20 cellular contexts compared by ENCODE assay signal in the genomic region with DNA sequence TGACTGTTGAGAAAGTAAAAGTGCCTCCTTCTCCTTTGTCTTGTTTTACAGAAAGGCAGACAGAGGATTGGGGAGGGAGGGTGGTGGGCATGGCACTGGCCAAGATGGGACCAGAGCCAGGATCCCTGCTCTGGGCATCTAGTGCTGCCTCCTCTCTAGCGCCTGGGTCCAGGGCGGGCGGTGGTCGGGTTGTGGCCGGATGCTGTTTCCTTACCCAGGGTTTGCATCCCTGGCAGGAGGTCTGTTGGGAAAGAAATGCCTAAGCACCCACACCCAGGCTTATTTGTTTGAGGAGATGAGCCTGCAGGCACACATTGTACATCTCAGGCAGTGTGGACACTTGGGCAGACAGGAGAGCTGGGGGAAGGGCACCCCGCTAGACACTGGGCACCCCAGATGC.
DNase-seq lines count a peak whose midpoint lies in the region; ATAC-seq, FAIRE-seq and TF ChIP-seq lines count a peak whose summit lies in the region.
"Had no signal": no experiment of that assay in that cellular context is flagged by ENCODE, and none has a peak within 500 bp of the region (broad histone marks: within the 10 kb centered on the region; RNA-seq: fewer than 3 reads in every experiment).

No MANE protein-coding gene starts in this region.

- no peaks in the 10 kb centered on the region for H3K9me3 ChIP-seq in GM12878 (replicated peaks; ENCODE audit: control insufficient read depth, insufficient read depth, low read length)
- H3K9me3 ChIP-seq: A549 had no signal

- intact Hi-C loops in natural killer cell (cut with micrococcal nuclease) (no loop called here), GM12878 (cut with micrococcal nuclease; ENCODE audit: unreplicated experiment) (no loop called here), head of caudate nucleus (cut with DNase I) (no loop called here)

- H3K18ac ChIP-seq in mesendoderm (ENCODE audit: low read length): no peak overlapping the region

- no peaks in the 10 kb centered on the region for H3K4me1 ChIP-seq in GM12878 (ENCODE audit: control insufficient read depth, insufficient read depth, low read length)
- H3K4me1 ChIP-seq in mesendoderm (ENCODE audit: control insufficient read depth, low read depth, low read length): no peaks in the 10 kb centered on the region
- H3K4me1 ChIP-seq: A549 had no signal

- no peak overlapping the region for H3K27ac ChIP-seq in GM12878 (ENCODE audit: control insufficient read depth, insufficient read depth)
- no peak overlapping the region for H3K27ac ChIP-seq in mesendoderm (ENCODE audit: low read depth, low read length)
- H3K27ac ChIP-seq: 22Rv1, A549 had no signal

- peak overlapping the region in 1 of 2 donors; percentile 31 for H3K27ac Mint-ChIP-seq in natural killer cell treated with Interleukin-12 subunit alpha and Interleukin-12 subunit beta and Interleukin-15 and Interleukin-18, amount 100 ng/mL, for 72 hours
- H3K27ac Mint-ChIP-seq in natural killer cell: peak overlapping the region in 1 of 2 donors; percentile 45
- H3K27ac Mint-ChIP-seq: CD8-positive, alpha-beta T cell had no signal

- POLR2A ChIA-PET in GM12878 (lab: Charles Lee): no interaction called here

- H2BK15ac ChIP-seq in mesendoderm (replicated peaks; ENCODE audit: low read depth): no peak overlapping the region

- TF ChIP-seq EP300 in GM12878 (IDR thresholded peaks at IDR 0.05; ENCODE audit: borderline replicate concordance in 1 of 2, control insufficient read depth in 1 of 2, low read depth in 2 of 2, low read length in 2 of 2): no peak

- H3K27me3 ChIP-seq in GM12878 (replicated peaks in 1 of 2; ENCODE audit: control insufficient read depth in 2 of 2, insufficient read depth in 2 of 2, low read length in 1 of 2) (no peaks in the 10 kb centered on the region), mesendoderm (ENCODE audit: insufficient read depth, low read length, poor library complexity) (no peaks in the 10 kb centered on the region)

- H2BK120ac ChIP-seq in mesendoderm (ENCODE audit: low read depth, low read length): no peak overlapping the region

- H3K4me3 Mint-ChIP-seq in natural killer cell treated with Interleukin-12 subunit alpha and Interleukin-12 subunit beta and Interleukin-15 and Interleukin-18, amount 100 ng/mL, for 72 hours: no peak overlapping the region
- H3K4me3 Mint-ChIP-seq in natural killer cell: no peak overlapping the region
- H3K4me3 Mint-ChIP-seq: CD8-positive, alpha-beta T cell; H9 had no signal

- peak overlapping the region; percentile 47 for H3K56ac ChIP-seq in mesendoderm (ENCODE audit: low read length)

- SMC1A ChIA-PET in GM12878 (lab: Charles Lee; ENCODE audit: uncharacterized antibody, unreplicated experiment): interaction anchor here (0.6 to 3.5 kb wide), 4 partner anchors 8 to 67 kb away, joined by 3 to 14 read pairs (median 6); no protein-coding TSS in a partner anchor

- no peak for DNase-seq in natural killer cell treated with Interleukin-12 subunit alpha and Interleukin-12 subunit beta and Interleukin-15 and Interleukin-18, amount 100 ng/mL, for 72 hours (ENCODE audit: low spot score)
- DNase-seq in natural killer cell: no peak
- no peak for DNase-seq in GM12878 (ENCODE audit: low read depth, low spot score)
- no peak for DNase-seq in mesendoderm
- no peak for DNase-seq in activated CD4-positive, alpha-beta T cell treated with anti-CD3 and anti-CD28 coated beads for 4 hours
- no peak for DNase-seq in SKM-1 (lab: John Stamatoyannopoulos, UW; ENCODE audit: unreplicated experiment)
- no peak for DNase-seq in head of caudate nucleus
- no peak for DNase-seq in NOMO-1 (lab: John Stamatoyannopoulos, UW; ENCODE audit: unreplicated experiment in 2 of 2)
- DNase-seq: AML-193; CD8-positive, alpha-beta T cell; COR-L47; H9; IMR-90 had no signal

- H3K36me3 ChIP-seq in GM12878 (ENCODE audit: control insufficient read depth in 2 of 2, insufficient read depth in 2 of 2, low read length in 1 of 2) (no peaks in the 10 kb centered on the region), mesendoderm (ENCODE audit: control insufficient read depth, insufficient read depth, low read length) (no peaks in the 10 kb centered on the region)

- no peak overlapping the region for H3K9ac ChIP-seq in GM12878 (ENCODE audit: control insufficient read depth, insufficient read depth, low read length)
- H3K9ac ChIP-seq in mesendoderm (ENCODE audit: low read length): no peak overlapping the region

- H4K8ac ChIP-seq in mesendoderm (ENCODE audit: low read depth, low read length): no peak overlapping the region

- H3K9me3 Mint-ChIP-seq in natural killer cell treated with Interleukin-12 subunit alpha and Interleukin-12 subunit beta and Interleukin-15 and Interleukin-18, amount 100 ng/mL, for 72 hours: no peaks in the 10 kb centered on the region
- no peaks in the 10 kb centered on the region for H3K9me3 Mint-ChIP-seq in natural killer cell
- H3K9me3 Mint-ChIP-seq: CD8-positive, alpha-beta T cell; H9 had no signal

- CTCF ChIA-PET in GM12878 (lab: Yijun Ruan, JAX): interaction anchor here (0.6 to 3.3 kb wide), 4 partner anchors 11 to 65 kb away, joined by 3 to 19 read pairs (median 5); no protein-coding TSS in a partner anchor

- peak overlapping the region; percentile 29 for H2BK5ac ChIP-seq in mesendoderm (ENCODE audit: low read length)

- no peaks in the 10 kb centered on the region for H3K79me1 ChIP-seq in mesendoderm (ENCODE audit: low read length)

- no peak overlapping the region for H2AFZ ChIP-seq in GM12878 (ENCODE audit: control insufficient read depth, low read depth, low read length)

- in situ Hi-C loops in GM12878 (cut with MboI): no loop called here

- RAD21 ChIA-PET in GM12878 (lab: Charles Lee; ENCODE audit: unreplicated experiment): interaction anchor here (1.3 to 1.5 kb wide), 2 partner anchors 8 to 65 kb away, joined by 4 read pairs; no protein-coding TSS in a partner anchor

- TF ChIP-seq RAD21 in GM12878 (IDR thresholded peaks at IDR 0.05; ENCODE audit: insufficient read depth, low read depth, low read length): no peak

- H4K5ac ChIP-seq in mesendoderm (ENCODE audit: low read length): no peak overlapping the region

- peaks cover 0 to 5% of the 10 kb centered on the region in 2 donors for H3K27me3 Mint-ChIP-seq in natural killer cell treated with Interleukin-12 subunit alpha and Interleukin-12 subunit beta and Interleukin-15 and Interleukin-18, amount 100 ng/mL, for 72 hours
- peaks cover 8 to 12% of the 10 kb centered on the region in 2 donors for H3K27me3 Mint-ChIP-seq in natural killer cell (ENCODE audit: low read depth in 2 of 2)

- TF ChIP-seq CTCF in natural killer cell (IDR thresholded peaks at IDR 0.05) (no peak), GM12878 (IDR thresholded peaks at IDR 0.05 in 2 of 3, conservative IDR thresholded peaks at IDR 0.05 in 1 of 3; ENCODE audit: control insufficient read depth in 2 of 3, extremely low read depth in 1 of 3, insufficient read depth in 1 of 3, low read depth in 3 of 3, low read length in 3 of 3) (no peak)

- ATAC-seq in natural killer cell treated with Interleukin-12 subunit alpha and Interleukin-12 subunit beta and Interleukin-15 and Interleukin-18, amount 100 ng/mL, for 72 hours: peak; percentile 20 to 21
- ATAC-seq in natural killer cell (no peak), GM12878 (peak; percentile 39; the same call in 2 of the 3 replicates)
- ATAC-seq: A549; CD8-positive, alpha-beta T cell; K562 had no signal

- H2AK5ac ChIP-seq in mesendoderm (ENCODE audit: low read length): peak overlapping the region; percentile 17

- no peaks in the 10 kb centered on the region for H3K36me3 Mint-ChIP-seq in natural killer cell treated with Interleukin-12 subunit alpha and Interleukin-12 subunit beta and Interleukin-15 and Interleukin-18, amount 100 ng/mL, for 72 hours
- H3K36me3 Mint-ChIP-seq in natural killer cell: no peaks in the 10 kb centered on the region
- H3K36me3 Mint-ChIP-seq: CD8-positive, alpha-beta T cell had no signal

- H3K4ac ChIP-seq in mesendoderm (ENCODE audit: low read depth, low read length): no peak overlapping the region

- H4K20me1 ChIP-seq in GM12878 (ENCODE audit: control insufficient read depth, insufficient read depth): no peaks in the 10 kb centered on the region

- no TSS peak for BruUV-seq in GM12878 (replicated peaks; lab: Mats Ljungman, UMichigan)

- H3K4me2 ChIP-seq in GM12878 (ENCODE audit: control insufficient read depth, insufficient read depth): no peak overlapping the region
- no peak overlapping the region for H3K4me2 ChIP-seq in mesendoderm (ENCODE audit: low read length)
- H3K4me2 ChIP-seq: A549 had no signal

- no peaks in the 10 kb centered on the region for H3K79me2 ChIP-seq in GM12878 (ENCODE audit: control insufficient read depth, insufficient read depth, low read length)
- no peaks in the 10 kb centered on the region for H3K79me2 ChIP-seq in mesendoderm (ENCODE audit: control insufficient read depth, insufficient read depth, low read length)

- WGBS in GM12878 (ENCODE audit: insufficient coverage, insufficient replicate concordance, low lambda C conversion rate, missing lambda C conversion rate): 40% methylated on average over 6 of the region's 6 CpGs
- no CpG with 5 or more reads among the region's 6 CpGs for WGBS in mesendoderm (ENCODE audit: extremely low coverage, insufficient coverage, low lambda C conversion rate)

- no peak overlapping the region for H3K23ac ChIP-seq in mesendoderm (ENCODE audit: low read length)

- H3K4me3 ChIP-seq in GM12878 (no peak overlapping the region), mesendoderm (ENCODE audit: low read length) (no peak overlapping the region)
- H3K4me3 ChIP-seq: A549, K562 had no signal

- TF ChIP-seq POLR2A in GM12878 (IDR thresholded peaks at IDR 0.05; ENCODE audit: low read depth, low read length): no peak

- FAIRE-seq in GM12878 (lab: Jason Lieb, UNC): no peak
- FAIRE-seq: A549, D721Med, G401.6, H1, HTR-8/SVneo, K562 had no signal

- peaks cover 14 to 20% of the 10 kb centered on the region in 2 donors for H3K4me1 Mint-ChIP-seq in natural killer cell treated with Interleukin-12 subunit alpha and Interleukin-12 subunit beta and Interleukin-15 and Interleukin-18, amount 100 ng/mL, for 72 hours (ENCODE audit: low read depth in 2 of 2)
- H3K4me1 Mint-ChIP-seq in natural killer cell: peaks cover 19 to 20% of the 10 kb centered on the region in 2 donors

Comparison
In these comparisons a context has a peak if more than half of its experiments do, and no peak if none do; other contexts are left out.
1. ATAC-seq: peak in natural killer cell treated with Interleukin-12 subunit alpha and Interleukin-12 subunit beta and Interleukin-15 and Interleukin-18, amount 100 ng/mL, for 72 hours (2 of 2) and GM12878 (single experiment); none in natural killer cell (0 of 3).